In genomic region chr11:115279831-115280761, GRCh38 we compare ENCODE assay signal across 18 cellular contexts.
A peak's percentile ranks its signal among the peaks of the same experiment; 100 is the strongest.
DNase-seq lines count a peak whose midpoint lies in the region; ATAC-seq and TF ChIP-seq lines count a peak whose summit lies in the region.
"Had no signal": no experiment of that assay in that cellular context is flagged by ENCODE, and none has a peak within 500 bp of the region (broad histone marks: within the 10 kb centered on the region; RNA-seq: fewer than 3 reads in every experiment).

No MANE protein-coding gene starts in this region.

- peak overlapping the region; percentile 50 for H3K4me3 Mint-ChIP-seq in neural crest cell
- H3K4me3 Mint-ChIP-seq: activated CD8-positive, alpha-beta memory T cell treated with anti-CD3 and anti-CD28 coated beads, Interleukin-2, amount 10 ng/mL, durations not matched to agents 7 days and 5 days had no signal

- no peaks in the 10 kb centered on the region for H3K27me3 Mint-ChIP-seq in neural crest cell (ENCODE audit: low read depth)

- H3K4me1 Mint-ChIP-seq in neural crest cell: peaks cover 72% of the 10 kb centered on the region
- H3K4me1 Mint-ChIP-seq: activated CD8-positive, alpha-beta memory T cell treated with anti-CD3 and anti-CD28 coated beads, Interleukin-2, amount 10 ng/mL, durations not matched to agents 7 days and 5 days had no signal

- H3K4me3 ChIP-seq in SJSA1: no peak overlapping the region
- H3K4me3 ChIP-seq: HAP-1, uterus had no signal

- peak overlapping the region; percentile 31 for H3K27ac Mint-ChIP-seq in neural crest cell (ENCODE audit: unreplicated experiment)
- H3K27ac Mint-ChIP-seq: activated CD8-positive, alpha-beta memory T cell treated with anti-CD3 and anti-CD28 coated beads, Interleukin-2, amount 10 ng/mL, durations not matched to agents 7 days and 5 days had no signal

- no peaks in the 10 kb centered on the region for H3K9me3 ChIP-seq in SJSA1 (replicated peaks)
- H3K9me3 ChIP-seq: HAP-1, uterus had no signal

- no peak for TF ChIP-seq CTCF in neural crest cell (conservative IDR thresholded peaks at IDR 0.05)

- H3K36me3 ChIP-seq in SJSA1: no peaks in the 10 kb centered on the region
- H3K36me3 ChIP-seq: HAP-1, uterus had no signal

- peaks cover 3% of the 10 kb centered on the region for H3K36me3 Mint-ChIP-seq in neural crest cell (ENCODE audit: low read depth)
- H3K36me3 Mint-ChIP-seq: activated CD8-positive, alpha-beta memory T cell treated with anti-CD3 and anti-CD28 coated beads, Interleukin-2, amount 10 ng/mL, durations not matched to agents 7 days and 5 days had no signal

- no peak for ATAC-seq in HG02610 (IDR thresholded peaks at IDR 0.05; ENCODE audit: unreplicated experiment)
- ATAC-seq in HG02763 (IDR thresholded peaks at IDR 0.05; ENCODE audit: unreplicated experiment): no peak
- ATAC-seq in HG03108 (IDR thresholded peaks at IDR 0.05; ENCODE audit: unreplicated experiment): no peak
- ATAC-seq: activated CD8-positive, alpha-beta memory T cell treated with anti-CD3 and anti-CD28 coated beads, Interleukin-2, amount 10 ng/mL, durations not matched to agents 7 days and 5 days; left cardiac atrium; Panc1 had no signal

- H3K9me3 Mint-ChIP-seq in neural crest cell: no peaks in the 10 kb centered on the region

- H3K27ac ChIP-seq in SJSA1: peak overlapping the region; percentile 94
- H3K27ac ChIP-seq: uterus had no signal

- no peaks in the 10 kb centered on the region for H3K27me3 ChIP-seq in SJSA1 (replicated peaks)
- H3K27me3 ChIP-seq: uterus had no signal

- H3K4me1 ChIP-seq in SJSA1 (replicated peaks): peaks cover 39% of the 10 kb centered on the region
- H3K4me1 ChIP-seq: HAP-1, uterus had no signal

- DNase-seq in D341Med (ENCODE audit: low spot score): peak; percentile 44
- DNase-seq in SJSA1 (ENCODE audit: low read depth in 1 of 2, low spot score in 2 of 2): peak; percentile 54 to 83
- DNase-seq in fibroblast of peridontal ligament (ENCODE audit: extremely low read depth): peak; percentile 9
- DNase-seq in neural crest cell (ENCODE audit: low read depth, low spot score): no peak
- DNase-seq in activated CD4-positive, CD25-positive, alpha-beta regulatory T cell treated with anti-CD3 and anti-CD28 coated beads, Interleukin-2, amount 50 U/mL, for 72 hours: no peak
- DNase-seq: activated CD8-positive, alpha-beta memory T cell treated with anti-CD3 and anti-CD28 coated beads, Interleukin-2, amount 10 ng/mL, durations not matched to agents 7 days and 5 days; central memory CD4-positive, alpha-beta T cell; effector CD8-positive, alpha-beta T cell; left cardiac atrium; NCI-H1436 treated with DMSO at 0.1 percent for 48 hours; occipital lobe; stimulated activated CD4-positive, alpha-beta T cell treated with anti-CD3 and anti-CD28 coated beads, Interleukin-4, amount 100 ng/mL, for 1 hour; uterus had no signal

Comparison
In these comparisons a context has a peak if more than half of its experiments do, and no peak if none do; other contexts are left out.
1. DNase-seq: peak in D341Med (single experiment), SJSA1 (2 of 2) and fibroblast of peridontal ligament (single experiment); none in neural crest cell (single experiment) and activated CD4-positive, CD25-positive, alpha-beta regulatory T cell treated with anti-CD3 and anti-CD28 coated beads, Interleukin-2, amount 50 U/mL, for 72 hours (single experiment).